ENCODE assay signal across 1 cellular context in genomic region chr3:172673210-172673679, GRCh38.
TF ChIP-seq lines count a peak whose summit lies in the region.

No MANE protein-coding gene starts in this region.

TF ChIP-seq in HepG2, 621 proteins besides CTCF, POLR2A, EP300 and RAD21 (continued from another document and continues in another):
- no peak for TF ChIP-seq HMGXB3 (CRISPR knock-in tag; IDR thresholded peaks at IDR 0.05; ENCODE audit: borderline replicate concordance)
- TF ChIP-seq CEBPG (CRISPR knock-in tag; IDR thresholded peaks at IDR 0.05), result peak; percentile 50
- TF ChIP-seq HNRNPLL (IDR thresholded peaks at IDR 0.05; ENCODE audit: low read depth, low read length, poor library complexity, severe bottlenecking), result no peak
- TF ChIP-seq PHF8 (CRISPR knock-in tag; IDR thresholded peaks at IDR 0.05), result no peak
- TF ChIP-seq ERF (CRISPR knock-in tag; IDR thresholded peaks at IDR 0.05), result no peak
- TF ChIP-seq ZNF652 (CRISPR knock-in tag; IDR thresholded peaks at IDR 0.05; ENCODE audit: borderline replicate concordance, low read depth), result peak; percentile 99
- peak; percentile 52 for TF ChIP-seq SMC3 (IDR thresholded peaks at IDR 0.05; ENCODE audit: low read length)
- TF ChIP-seq ZNF580 (CRISPR knock-in tag; IDR thresholded peaks at IDR 0.05; ENCODE audit: borderline replicate concordance, low read depth), result peak; percentile 39; the same call in 1 of the 2 replicates
- TF ChIP-seq SNAI1 (CRISPR knock-in tag; IDR thresholded peaks at IDR 0.05; ENCODE audit: borderline replicate concordance), result no peak
- no peak for TF ChIP-seq CEBPZ (IDR thresholded peaks at IDR 0.05; ENCODE audit: low read length)
- no peak for TF ChIP-seq ZFP36L2 (CRISPR knock-in tag; IDR thresholded peaks at IDR 0.05)
- TF ChIP-seq, protein P1, sequence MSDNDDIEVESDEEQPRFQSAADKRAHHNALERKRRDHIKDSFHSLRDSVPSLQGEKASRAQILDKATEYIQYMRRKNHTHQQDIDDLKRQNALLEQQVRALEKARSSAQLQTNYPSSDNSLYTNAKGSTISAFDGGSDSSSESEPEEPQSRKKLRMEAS (IDR thresholded peaks at IDR 0.05), result 0 out of 2 replicates have a peak, but pooled peaks have one; percentile 18
- TF ChIP-seq MTF2 (CRISPR knock-in tag; IDR thresholded peaks at IDR 0.05; ENCODE audit: borderline replicate concordance), result no peak
- no peak for TF ChIP-seq ZNF24 (IDR thresholded peaks at IDR 0.05)
- TF ChIP-seq, protein P2, sequence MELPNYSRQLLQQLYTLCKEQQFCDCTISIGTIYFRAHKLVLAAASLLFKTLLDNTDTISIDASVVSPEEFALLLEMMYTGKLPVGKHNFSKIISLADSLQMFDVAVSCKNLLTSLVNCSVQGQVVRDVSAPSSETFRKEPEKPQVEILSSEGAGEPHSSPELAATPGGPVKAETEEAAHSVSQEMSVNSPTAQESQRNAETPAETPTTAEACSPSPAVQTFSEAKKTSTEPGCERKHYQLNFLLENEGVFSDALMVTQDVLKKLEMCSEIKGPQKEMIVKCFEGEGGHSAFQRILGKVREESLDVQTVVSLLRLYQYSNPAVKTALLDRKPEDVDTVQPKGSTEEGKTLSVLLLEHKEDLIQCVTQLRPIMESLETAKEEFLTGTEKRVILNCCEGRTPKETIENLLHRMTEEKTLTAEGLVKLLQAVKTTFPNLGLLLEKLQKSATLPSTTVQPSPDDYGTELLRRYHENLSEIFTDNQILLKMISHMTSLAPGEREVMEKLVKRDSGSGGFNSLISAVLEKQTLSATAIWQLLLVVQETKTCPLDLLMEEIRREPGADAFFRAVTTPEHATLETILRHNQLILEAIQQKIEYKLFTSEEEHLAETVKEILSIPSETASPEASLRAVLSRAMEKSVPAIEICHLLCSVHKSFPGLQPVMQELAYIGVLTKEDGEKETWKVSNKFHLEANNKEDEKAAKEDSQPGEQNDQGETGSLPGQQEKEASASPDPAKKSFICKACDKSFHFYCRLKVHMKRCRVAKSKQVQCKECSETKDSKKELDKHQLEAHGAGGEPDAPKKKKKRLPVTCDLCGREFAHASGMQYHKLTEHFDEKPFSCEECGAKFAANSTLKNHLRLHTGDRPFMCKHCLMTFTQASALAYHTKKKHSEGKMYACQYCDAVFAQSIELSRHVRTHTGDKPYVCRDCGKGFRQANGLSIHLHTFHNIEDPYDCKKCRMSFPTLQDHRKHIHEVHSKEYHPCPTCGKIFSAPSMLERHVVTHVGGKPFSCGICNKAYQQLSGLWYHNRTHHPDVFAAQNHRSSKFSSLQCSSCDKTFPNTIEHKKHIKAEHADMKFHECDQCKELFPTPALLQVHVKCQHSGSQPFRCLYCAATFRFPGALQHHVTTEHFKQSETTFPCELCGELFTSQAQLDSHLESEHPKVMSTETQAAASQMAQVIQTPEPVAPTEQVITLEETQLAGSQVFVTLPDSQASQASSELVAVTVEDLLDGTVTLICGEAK (IDR thresholded peaks at IDR 0.05), result no peak
- TF ChIP-seq, protein P2 (CRISPR knock-in tag; IDR thresholded peaks at IDR 0.05), result no peak
- no peak for TF ChIP-seq YEATS4 (CRISPR knock-in tag; IDR thresholded peaks at IDR 0.05; ENCODE audit: borderline replicate concordance)
- TF ChIP-seq, protein P3, sequence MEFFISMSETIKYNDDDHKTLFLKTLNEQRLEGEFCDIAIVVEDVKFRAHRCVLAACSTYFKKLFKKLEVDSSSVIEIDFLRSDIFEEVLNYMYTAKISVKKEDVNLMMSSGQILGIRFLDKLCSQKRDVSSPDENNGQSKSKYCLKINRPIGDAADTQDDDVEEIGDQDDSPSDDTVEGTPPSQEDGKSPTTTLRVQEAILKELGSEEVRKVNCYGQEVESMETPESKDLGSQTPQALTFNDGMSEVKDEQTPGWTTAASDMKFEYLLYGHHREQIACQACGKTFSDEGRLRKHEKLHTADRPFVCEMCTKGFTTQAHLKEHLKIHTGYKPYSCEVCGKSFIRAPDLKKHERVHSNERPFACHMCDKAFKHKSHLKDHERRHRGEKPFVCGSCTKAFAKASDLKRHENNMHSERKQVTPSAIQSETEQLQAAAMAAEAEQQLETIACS (CRISPR knock-in tag; IDR thresholded peaks at IDR 0.05), result no peak
- TF ChIP-seq MIXL1 (CRISPR knock-in tag; IDR thresholded peaks at IDR 0.05), result 0 out of 2 replicates have a peak, but pooled peaks have one; percentile 46
- TF ChIP-seq ZNF205 (CRISPR knock-in tag; IDR thresholded peaks at IDR 0.05), result no peak
- TF ChIP-seq, protein P4, sequence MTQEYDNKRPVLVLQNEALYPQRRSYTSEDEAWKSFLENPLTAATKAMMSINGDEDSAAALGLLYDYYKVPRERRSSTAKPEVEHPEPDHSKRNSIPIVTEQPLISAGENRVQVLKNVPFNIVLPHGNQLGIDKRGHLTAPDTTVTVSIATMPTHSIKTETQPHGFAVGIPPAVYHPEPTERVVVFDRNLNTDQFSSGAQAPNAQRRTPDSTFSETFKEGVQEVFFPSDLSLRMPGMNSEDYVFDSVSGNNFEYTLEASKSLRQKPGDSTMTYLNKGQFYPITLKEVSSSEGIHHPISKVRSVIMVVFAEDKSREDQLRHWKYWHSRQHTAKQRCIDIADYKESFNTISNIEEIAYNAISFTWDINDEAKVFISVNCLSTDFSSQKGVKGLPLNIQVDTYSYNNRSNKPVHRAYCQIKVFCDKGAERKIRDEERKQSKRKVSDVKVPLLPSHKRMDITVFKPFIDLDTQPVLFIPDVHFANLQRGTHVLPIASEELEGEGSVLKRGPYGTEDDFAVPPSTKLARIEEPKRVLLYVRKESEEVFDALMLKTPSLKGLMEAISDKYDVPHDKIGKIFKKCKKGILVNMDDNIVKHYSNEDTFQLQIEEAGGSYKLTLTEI (CRISPR knock-in tag; conservative IDR thresholded peaks at IDR 0.05), result no peak
- no peak for TF ChIP-seq SOX13 (IDR thresholded peaks at IDR 0.05)
- TF ChIP-seq SOX13 (CRISPR knock-in tag; conservative IDR thresholded peaks at IDR 0.05 in 1 of 2, IDR thresholded peaks at IDR 0.05 in 1 of 2), result no peak
- no peak for TF ChIP-seq ZSCAN25 (CRISPR knock-in tag; IDR thresholded peaks at IDR 0.05)
- TF ChIP-seq HOXA7 (CRISPR knock-in tag; IDR thresholded peaks at IDR 0.05), result no peak
- TF ChIP-seq NR3C1 (CRISPR knock-in tag; IDR thresholded peaks at IDR 0.05), result no peak
- no peak for TF ChIP-seq ZBTB33 (CRISPR knock-in tag; IDR thresholded peaks at IDR 0.05)
- no peak for TF ChIP-seq ADNP (CRISPR knock-in tag; IDR thresholded peaks at IDR 0.05)
- TF ChIP-seq GLMP (CRISPR knock-in tag; IDR thresholded peaks at IDR 0.05; ENCODE audit: borderline replicate concordance), result no peak
- no peak for TF ChIP-seq POLR2AphosphoS5 (IDR thresholded peaks at IDR 0.05; ENCODE audit: low read depth, low read length)
